ENCODE assay signal across 9 cellular contexts in the genomic region with DNA sequence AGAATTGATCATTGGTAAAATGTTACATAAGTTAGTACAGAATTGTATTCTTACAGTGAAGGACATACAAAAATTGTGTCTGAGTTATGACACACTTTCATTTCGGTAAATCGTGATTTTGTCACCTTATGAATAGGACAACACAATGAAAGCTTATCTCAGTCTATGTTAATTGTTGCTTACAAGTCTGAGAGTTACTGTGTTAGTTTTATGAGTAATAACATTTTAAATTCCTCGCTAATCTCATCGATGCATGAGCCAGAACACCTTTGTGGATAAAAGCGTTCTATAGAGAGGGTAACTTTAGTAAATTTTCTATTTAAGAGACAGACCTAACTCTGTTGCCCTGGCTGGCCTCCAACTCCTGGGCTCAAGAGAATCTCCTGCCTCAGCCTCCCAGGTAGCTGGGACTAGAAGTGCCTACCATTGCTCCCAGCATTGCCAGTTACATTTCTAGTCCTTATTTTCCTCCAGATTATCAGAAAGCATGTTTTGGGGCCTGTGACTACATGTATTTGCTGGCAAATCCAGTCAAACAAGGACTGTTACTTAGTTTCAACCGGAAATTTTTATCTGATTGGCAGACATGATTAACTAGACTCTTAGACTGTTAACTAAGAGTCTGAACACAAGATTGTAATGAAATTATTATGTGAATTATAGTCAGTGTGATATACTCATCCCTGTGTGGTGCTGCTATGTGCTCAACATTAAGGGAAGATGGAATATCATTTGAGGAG. TPM values are rescaled to one million over a fixed set of nuclear protein-coding genes. Genes with fewer than 3 reads are reported as not detected.
A peak's percentile ranks its signal among the peaks of the same experiment; 100 is the strongest.
DNase-seq lines count a peak whose midpoint lies in the region; ATAC-seq and TF ChIP-seq lines count a peak whose summit lies in the region.
"Had no signal": no experiment of that assay in that cellular context is flagged by ENCODE, and none has a peak within 500 bp of the region (broad histone marks: within the 10 kb centered on the region; RNA-seq: fewer than 3 reads in every experiment).

No MANE protein-coding gene starts in this region.

- peaks cover 39% of the 10 kb centered on the region for H4K20me1 ChIP-seq in GM23248 (ENCODE audit: insufficient read depth)
- peaks cover 64% of the 10 kb centered on the region for H4K20me1 ChIP-seq in PC-3 (ENCODE audit: low read length)

- DNase-seq in GM23248 = no peak
- peak; percentile 34 for DNase-seq in PC-3
- DNase-seq in gastrocnemius medialis = no peak
- DNase-seq in OCI-M1 (lab: John Stamatoyannopoulos, UW) = no peak
- no peak for DNase-seq in UCSD-AML1 (lab: John Stamatoyannopoulos, UW; ENCODE audit: unreplicated experiment)
- DNase-seq in lower lobe of right lung = no peak
- DNase-seq: midbrain had no signal

- CTCF ChIA-PET in PC-3 (lab: Charles Lee) = no interaction called here

- BruUV-seq in PC-3 (replicated peaks; lab: Mats Ljungman, UMichigan) = no TSS peak

- intact Hi-C loops in PC-3 (cut with micrococcal nuclease) = loop anchor here (5.0 kb wide), 4 partner anchors 44 to 294 kb away; partner anchors contain the start of genes FMO1 and METTL13
- intact Hi-C loops in gastrocnemius medialis (cut with DNase I; ENCODE audit: low total_unique reads) = loop anchor here (5.0 to 10.0 kb wide), 3 partner anchors 156 to 1046 kb away; partner anchors contain the start of genes DNM3 and SUCO
- intact Hi-C loops in lower lobe of right lung (cut with DNase I) = no loop called here

- TF ChIP-seq CTCF in PC-3 (conservative IDR thresholded peaks at IDR 0.05; ENCODE audit: low read depth, low read length) (no peak), gastrocnemius medialis (IDR thresholded peaks at IDR 0.05 in 4 of 5, conservative IDR thresholded peaks at IDR 0.05 in 1 of 5) (no peak), lower lobe of right lung (IDR thresholded peaks at IDR 0.05) (no peak)

- no peak overlapping the region for H3K4me2 ChIP-seq in GM23248 (ENCODE audit: unreplicated experiment)
- H3K4me2 ChIP-seq in PC-3 (ENCODE audit: low read length) = peak overlapping the region; percentile 85

- H3K79me2 ChIP-seq in GM23248 (ENCODE audit: insufficient read depth) (peaks cover 79% of the 10 kb centered on the region), PC-3 (ENCODE audit: low read length) (peaks cover 81% of the 10 kb centered on the region)

- H2AFZ ChIP-seq in GM23248 (no peak overlapping the region), PC-3 (ENCODE audit: low read length) (no peak overlapping the region)

- H3K36me3 ChIP-seq in GM23248 (ENCODE audit: low read depth) = peaks cover 7% of the 10 kb centered on the region
- peaks cover 31% of the 10 kb centered on the region for H3K36me3 ChIP-seq in PC-3 (ENCODE audit: low read depth, low read length)
- peaks cover 0 to 3% of the 10 kb centered on the region in 2 donors for H3K36me3 ChIP-seq in duodenal mucosa (ENCODE audit: control insufficient read depth in 1 of 2, insufficient read depth in 2 of 2, low read length in 2 of 2)
- no peaks in the 10 kb centered on the region for H3K36me3 ChIP-seq in gastrocnemius medialis
- peaks cover 4% of the 10 kb centered on the region for H3K36me3 ChIP-seq in lower lobe of right lung

- H3K27me3 ChIP-seq in GM23248 (replicated peaks; ENCODE audit: insufficient read depth) (no peaks in the 10 kb centered on the region), PC-3 (ENCODE audit: low read length) (no peaks in the 10 kb centered on the region), duodenal mucosa (ENCODE audit: control insufficient read depth in 1 of 2, insufficient read depth in 2 of 2, low read length in 2 of 2) (no peaks in the 10 kb centered on the region), gastrocnemius medialis (no peaks in the 10 kb centered on the region), lower lobe of right lung (ENCODE audit: low read depth) (no peaks in the 10 kb centered on the region)
- H3K27me3 ChIP-seq: gastroesophageal sphincter had no signal

- in situ Hi-C loops in GM23248 (cut with MboI) (no loop called here), gastrocnemius medialis (cut with MboI; ENCODE audit: low sequenced_read_pairs in 4 of 4) (loop anchor here in 2 of 4 donors (10.0 to 25.0 kb wide), 2 partner anchors 249 to 256 kb away; partner anchors contain the start of gene VAMP4 (in 2 of the 2))

- H3K27ac ChIP-seq in GM23248 (no peak overlapping the region), PC-3 (ENCODE audit: low read length) (no peak overlapping the region), duodenal mucosa (ENCODE audit: low read depth, low read length) (no peak overlapping the region), gastrocnemius medialis (peak overlapping the region in 3 of 4 donors; percentile 22 to 100 (median 50)), lower lobe of right lung (no peak overlapping the region)

- H3F3A ChIP-seq in GM23248 (ENCODE audit: insufficient read depth) = peaks cover 32% of the 10 kb centered on the region
- H3F3A ChIP-seq in PC-3 (ENCODE audit: low read length, unreplicated experiment) = no peaks in the 10 kb centered on the region

- no peak for ATAC-seq in PC-3
- ATAC-seq in gastrocnemius medialis = no peak
- ATAC-seq in lower lobe of right lung = no peak
- ATAC-seq: gastroesophageal sphincter had no signal

- H3K4me3 ChIP-seq in GM23248 (peak overlapping the region; percentile 100; the same call in 1 of the 2 replicates), PC-3 (ENCODE audit: low read length) (peak overlapping the region; percentile 82), duodenal mucosa (ENCODE audit: low read depth in 1 of 2, low read length in 2 of 2) (peak overlapping the region; percentile 18 to 31), gastrocnemius medialis (no peak overlapping the region), lower lobe of right lung (no peak overlapping the region)
- H3K4me3 ChIP-seq: gastroesophageal sphincter had no signal

- 79 to 81% methylated on average over 6 of the region's 6 CpGs for WGBS in GM23248 (ENCODE audit: low coverage in 1 of 2, low lambda C conversion rate in 2 of 2, missing lambda C conversion rate in 2 of 2), 2 experiments

- no peak overlapping the region for H3K9ac ChIP-seq in GM23248
- no peak overlapping the region for H3K9ac ChIP-seq in PC-3 (ENCODE audit: low read length)
- no peak overlapping the region for H3K9ac ChIP-seq in duodenal mucosa (ENCODE audit: low read depth in 1 of 2, low read length in 2 of 2)

- peaks cover 29% of the 10 kb centered on the region for H3K4me1 ChIP-seq in GM23248 (ENCODE audit: insufficient read depth)
- H3K4me1 ChIP-seq in PC-3 (ENCODE audit: insufficient read depth, low read length) = peaks cover 33% of the 10 kb centered on the region
- peaks cover 32% of the 10 kb centered on the region in 2 donors for H3K4me1 ChIP-seq in duodenal mucosa (ENCODE audit: control insufficient read depth in 1 of 2, insufficient read depth in 2 of 2, low read length in 2 of 2)
- peaks cover 58 to 61% of the 10 kb centered on the region in 2 donors for H3K4me1 ChIP-seq in gastrocnemius medialis
- peaks cover 45% of the 10 kb centered on the region for H3K4me1 ChIP-seq in lower lobe of right lung

- TF ChIP-seq POLR2A in gastrocnemius medialis (IDR thresholded peaks at IDR 0.05) = no peak

- POLR2A ChIA-PET in PC-3 (lab: Charles Lee; ENCODE audit: unreplicated experiment) = no interaction called here

- no peaks in the 10 kb centered on the region for H3K9me2 ChIP-seq in GM23248 (ENCODE audit: insufficient read depth)
- no peaks in the 10 kb centered on the region for H3K9me2 ChIP-seq in PC-3 (replicated peaks; ENCODE audit: low read length)

- H3K9me3 ChIP-seq in GM23248 (ENCODE audit: low read depth) (no peaks in the 10 kb centered on the region), PC-3 (ENCODE audit: low read length) (no peaks in the 10 kb centered on the region), duodenal mucosa (ENCODE audit: control insufficient read depth in 1 of 2, low read length in 2 of 2) (no peaks in the 10 kb centered on the region), gastrocnemius medialis (no peaks in the 10 kb centered on the region), lower lobe of right lung (no peaks in the 10 kb centered on the region)
- H3K9me3 ChIP-seq: gastroesophageal sphincter had no signal

RNA-seq across cellular contexts. Expression of gene PRRC2C, which starts 3.0 kb away (rescaled TPM):
- 30.9 and 47.0 TPM in 2 replicates for total RNA-seq in GM23248 (2014; rRNA removed; shearing (Covaris generic))
- polyA plus RNA-seq in GM23248 (2016; fragmentation: Nextera tagmentation; extraction: Ambion mirVana) = 76.8 and 88.9 TPM in 2 replicates
- total RNA-seq in PC-3 (2014; rRNA removed) = 199 and 225 TPM in 2 replicates
- 10 to 100 TPM; 40.9 to 45.7 (median 42.0) TPM for total RNA-seq in gastrocnemius medialis
- 150 TPM for total RNA-seq in lower lobe of right lung

Comparison
In these comparisons a context has a peak if more than half of its experiments do, and no peak if none do; other contexts are left out.
1. H3K27ac ChIP-seq: peak in gastrocnemius medialis (3 of 4); none in GM23248 (single experiment), PC-3 (single experiment), duodenal mucosa (single experiment) and lower lobe of right lung (single experiment).
2. H3K4me3 ChIP-seq: peak in GM23248 (single experiment), PC-3 (single experiment) and duodenal mucosa (2 of 2); none in gastrocnemius medialis (0 of 4) and lower lobe of right lung (single experiment).